In the genomic region with DNA sequence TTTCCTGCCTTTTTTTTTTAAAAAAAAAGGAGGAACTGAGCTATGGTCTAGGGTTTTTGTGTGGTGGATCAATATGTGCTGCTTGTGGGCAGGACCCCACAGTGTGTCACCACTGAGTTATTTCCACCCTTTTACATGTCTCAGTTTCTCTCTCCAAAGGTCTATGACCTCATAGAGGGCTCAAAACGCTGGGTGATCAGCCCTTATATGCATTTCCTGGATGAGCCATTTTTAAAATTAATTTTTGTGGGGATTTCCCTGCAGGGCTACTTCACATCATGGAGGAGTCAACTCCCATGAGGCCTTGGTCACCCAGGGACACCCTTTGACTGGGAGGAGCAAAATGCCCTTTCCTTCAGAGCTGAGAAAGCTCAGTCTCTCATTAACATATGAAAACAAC, we compare ENCODE assay signal across 12 cellular contexts. TPM values are rescaled to one million over a fixed set of nuclear protein-coding genes. Genes with fewer than 3 reads are reported as not detected.
DNase-seq lines count a peak whose midpoint lies in the region; ATAC-seq and TF ChIP-seq lines count a peak whose summit lies in the region.
"Had no signal": no experiment of that assay in that cellular context is flagged by ENCODE, and none has a peak within 500 bp of the region (broad histone marks: within the 10 kb centered on the region; RNA-seq: fewer than 3 reads in every experiment).

No MANE protein-coding gene starts in this region.

- H3K4me3 Mint-ChIP-seq in endodermal cell = no peak overlapping the region
- H3K4me3 Mint-ChIP-seq in HFFc6 = no peak overlapping the region

- peak; percentile 90 for ATAC-seq in GM18502 (IDR thresholded peaks at IDR 0.05; ENCODE audit: poor library complexity, unreplicated experiment)
- peak; percentile 81 for ATAC-seq in GM21390 (IDR thresholded peaks at IDR 0.05; ENCODE audit: unreplicated experiment)
- ATAC-seq in HG03432 (IDR thresholded peaks at IDR 0.05; ENCODE audit: unreplicated experiment) = peak; percentile 67

- H3K9me3 ChIP-seq in endodermal cell (ENCODE audit: control insufficient read depth, low read length) = peaks cover 13% of the 10 kb centered on the region

- TF ChIP-seq CTCF in endodermal cell (conservative IDR thresholded peaks at IDR 0.05) (no peak), HFFc6 (IDR thresholded peaks at IDR 0.05) (no peak)

- no peak overlapping the region for H3K27ac ChIP-seq in endodermal cell (ENCODE audit: low read depth, low read length)

- H3K27ac Mint-ChIP-seq in endodermal cell (peak overlapping the region; percentile 4), HFFc6 (no peak overlapping the region)

- no peaks in the 10 kb centered on the region for H3K4me1 ChIP-seq in endodermal cell (ENCODE audit: control insufficient read depth, insufficient read depth, low read length)

- peaks cover 2% of the 10 kb centered on the region for H3K36me3 Mint-ChIP-seq in endodermal cell (ENCODE audit: low read depth)
- no peaks in the 10 kb centered on the region for H3K36me3 Mint-ChIP-seq in HFFc6 (ENCODE audit: low read depth)

- 86 to 87% methylated on average over 1 of the region's 1 CpG for WGBS in endodermal cell (ENCODE audit: insufficient coverage in 1 of 2, insufficient read length in 1 of 2), 2 experiments

- no peaks in the 10 kb centered on the region for H3K36me3 ChIP-seq in endodermal cell (ENCODE audit: control insufficient read depth, insufficient read depth, low read length)

- H3K4me1 Mint-ChIP-seq in endodermal cell (peaks cover under 1% of the 10 kb centered on the region), HFFc6 (ENCODE audit: low read depth) (no peaks in the 10 kb centered on the region)

- no peak overlapping the region for H3K4me3 ChIP-seq in endodermal cell (ENCODE audit: low read length)

- H3K9ac ChIP-seq in endodermal cell (ENCODE audit: extremely low read depth, low read length, poor library complexity, severe bottlenecking) = no peak overlapping the region

- DNase-seq in endodermal cell (no peak), HFFc6 (no peak), NCI-H1105 treated with DMSO at 0.1 percent for 48 hours (lab: John Stamatoyannopoulos, UW) (no peak), UCSD-AML1 (lab: John Stamatoyannopoulos, UW; ENCODE audit: unreplicated experiment) (no peak)
- DNase-seq in stimulated activated naive CD4-positive, alpha-beta T cell (lab: John Stamatoyannopoulos, UW) = no peak
- DNase-seq: central memory CD4-positive, alpha-beta T cell; NCI-H1436 had no signal

- H3K27me3 ChIP-seq in endodermal cell (ENCODE audit: control insufficient read depth, insufficient read depth, low read length, poor library complexity, severe bottlenecking) = no peaks in the 10 kb centered on the region

- H3K27me3 Mint-ChIP-seq in endodermal cell (ENCODE audit: insufficient read depth) (no peaks in the 10 kb centered on the region), HFFc6 (ENCODE audit: insufficient read depth) (peaks cover 15% of the 10 kb centered on the region; the same call in 1 of the 2 replicates)

- H3K9me3 Mint-ChIP-seq in endodermal cell = peaks cover 19% of the 10 kb centered on the region
- H3K9me3 Mint-ChIP-seq in HFFc6 = no peaks in the 10 kb centered on the region

RNA-seq across cellular contexts. Expression of a gene that starts 20.7 kb away (rescaled TPM):
- total RNA-seq in endodermal cell = not detected
- polyA plus RNA-seq in endodermal cell (2013, experiment 1 of 2) = not detected
- polyA plus RNA-seq in endodermal cell (2013, experiment 2 of 2) = not detected
- not detected for total RNA-seq in HFFc6 (2021; fragmentation: NEBNext Ultra II Directional; extraction: Animal tissue kit (Norgen Biotek cat#: 25700))
- total RNA-seq: kidney epithelial cell; T-helper 1 cell treated with Interleukin-12 subunit alpha and Interleukin-12 subunit beta and Interleukin-4 antibody, amounts not matched to agents 30 ng/mL and 1 ng/mL, for 36 hours had no signal
